11 cellular contexts compared by ENCODE assay signal in the genomic region with DNA sequence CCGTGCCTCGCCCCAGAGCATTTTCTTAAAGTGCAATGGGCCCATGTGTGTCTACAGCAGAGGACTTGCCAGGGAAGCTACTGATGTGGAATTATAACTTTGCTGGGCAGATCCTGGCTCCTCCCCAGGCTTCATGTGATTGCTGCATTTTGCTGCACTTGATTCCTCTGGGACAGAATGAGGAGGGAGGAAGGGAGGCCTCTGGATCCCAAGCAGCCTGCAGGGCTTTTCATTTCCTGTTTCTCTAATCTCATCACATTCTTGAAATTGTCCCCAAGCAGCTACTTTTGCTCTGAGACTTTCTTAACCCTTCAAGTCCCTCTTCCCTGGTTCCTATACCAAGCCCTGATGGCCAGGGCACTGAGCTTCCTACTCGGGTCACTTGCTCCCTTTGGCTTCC.
DNase-seq lines count a peak whose midpoint lies in the region; ATAC-seq and TF ChIP-seq lines count a peak whose summit lies in the region.
"Had no signal": no experiment of that assay in that cellular context is flagged by ENCODE, and none has a peak within 500 bp of the region (broad histone marks: within the 10 kb centered on the region; RNA-seq: fewer than 3 reads in every experiment).

No MANE protein-coding gene starts in this region.

- H3K27ac Mint-ChIP-seq in chondrocyte (ENCODE audit: unreplicated experiment), result peak overlapping the region; percentile 95
- H3K27ac Mint-ChIP-seq: T-helper 1 cell treated with Interleukin-12 subunit alpha and Interleukin-12 subunit beta and Interleukin-4 antibody, amounts not matched to agents 30 μg/mL and 1 μg/mL, for 36 hours had no signal

- intact Hi-C loops in right lobe of liver (cut with DNase I), result no loop called here
- intact Hi-C loops in mucosa of descending colon (cut with DNase I, micrococcal nuclease), result no loop called here

- DNase-seq in DMS 273 (lab: John Stamatoyannopoulos, UW; ENCODE audit: unreplicated experiment) (peak; percentile 18), DMS 273 treated with DMSO at 0.1 percent for 48 hours (lab: John Stamatoyannopoulos, UW) (no peak), chondrocyte (ENCODE audit: low spot score) (no peak), right lobe of liver (no peak), ureter (ENCODE audit: low spot score) (peak; percentile 57), mucosa of descending colon (no peak), Peyer's patch (no peak)
- DNase-seq: activated effector memory CD4-positive, alpha-beta T cell treated with Interleukin-2 at 50 U/mL for 16 hours had no signal

- no peaks in the 10 kb centered on the region for H3K36me3 Mint-ChIP-seq in chondrocyte (ENCODE audit: low read depth)

- 0% methylated on average over 1 of the region's 3 CpGs for WGBS in right lobe of liver (ENCODE audit: insufficient coverage, low coverage, low lambda C conversion rate, missing lambda C conversion rate)

- no peak overlapping the region for H3K4me3 Mint-ChIP-seq in chondrocyte (ENCODE audit: unreplicated experiment)
- H3K4me3 Mint-ChIP-seq: T-helper 1 cell treated with Interleukin-12 subunit alpha and Interleukin-12 subunit beta and Interleukin-4 antibody, amounts not matched to agents 30 μg/mL and 1 μg/mL, for 36 hours had no signal

- TF ChIP-seq CTCF in chondrocyte (IDR thresholded peaks at IDR 0.05) (no peak), right lobe of liver (IDR thresholded peaks at IDR 0.05) (no peak), mucosa of descending colon (IDR thresholded peaks at IDR 0.05) (no peak), Peyer's patch (IDR thresholded peaks at IDR 0.05) (no peak)

- H3K27ac ChIP-seq in right lobe of liver, result peak overlapping the region in 1 of 3 donors; percentile 38
- peak overlapping the region in 1 of 4 donors; percentile 31 for H3K27ac ChIP-seq in Peyer's patch
- H3K27ac ChIP-seq: 22Rv1 had no signal

- peaks cover 57% of the 10 kb centered on the region for H3K4me1 Mint-ChIP-seq in chondrocyte (ENCODE audit: low read depth)

- H3K27me3 Mint-ChIP-seq in chondrocyte (ENCODE audit: low read depth), result no peaks in the 10 kb centered on the region

- H3K9me3 ChIP-seq in right lobe of liver, result no peaks in the 10 kb centered on the region
- no peaks in the 10 kb centered on the region for H3K9me3 ChIP-seq in mucosa of descending colon
- no peaks in the 10 kb centered on the region for H3K9me3 ChIP-seq in Peyer's patch

- TF ChIP-seq POLR2A in right lobe of liver (IDR thresholded peaks at IDR 0.05) (no peak), Peyer's patch (IDR thresholded peaks at IDR 0.05) (no peak)

- H3K36me3 ChIP-seq in right lobe of liver (no peaks in the 10 kb centered on the region), mucosa of descending colon (ENCODE audit: low read depth) (no peaks in the 10 kb centered on the region), Peyer's patch (no peaks in the 10 kb centered on the region)

- no peak overlapping the region for H3K4me3 ChIP-seq in right lobe of liver
- no peak overlapping the region for H3K4me3 ChIP-seq in mucosa of descending colon
- H3K4me3 ChIP-seq in Peyer's patch, result no peak overlapping the region

- H3K4me1 ChIP-seq in right lobe of liver (no peaks in the 10 kb centered on the region), mucosa of descending colon (ENCODE audit: low read depth) (no peaks in the 10 kb centered on the region), Peyer's patch (no peaks in the 10 kb centered on the region)

- peak; percentile 36 to 71 (median 56) for ATAC-seq in right lobe of liver
- ATAC-seq in mucosa of descending colon, result no peak
- no peak for ATAC-seq in HG03457 (IDR thresholded peaks at IDR 0.05; ENCODE audit: unreplicated experiment)

- no peaks in the 10 kb centered on the region for H3K27me3 ChIP-seq in right lobe of liver
- no peaks in the 10 kb centered on the region for H3K27me3 ChIP-seq in Peyer's patch

- peaks cover 5% of the 10 kb centered on the region for H3K9me3 Mint-ChIP-seq in chondrocyte (ENCODE audit: low read depth)
- H3K9me3 Mint-ChIP-seq: T-helper 1 cell treated with Interleukin-12 subunit alpha and Interleukin-12 subunit beta and Interleukin-4 antibody, amounts not matched to agents 30 μg/mL and 1 μg/mL, for 36 hours had no signal

Comparison
In these comparisons a context has a peak if more than half of its experiments do, and no peak if none do; other contexts are left out.
1. DNase-seq: peak in DMS 273 (single experiment) and ureter (single experiment); none in DMS 273 treated with DMSO at 0.1 percent for 48 hours (single experiment), chondrocyte (single experiment), right lobe of liver (0 of 3), mucosa of descending colon (0 of 3) and Peyer's patch (0 of 3).
2. ATAC-seq: peak in right lobe of liver (4 of 4); none in mucosa of descending colon (single experiment) and HG03457 (single experiment).